In genomic region chr22:40147388-40148176, GRCh38 we compare ENCODE assay signal across 22 cellular contexts. TPM values are rescaled to one million over a fixed set of nuclear protein-coding genes. Genes with fewer than 3 reads are reported as not detected.
DNase-seq lines count a peak whose midpoint lies in the region; ATAC-seq, FAIRE-seq and TF ChIP-seq lines count a peak whose summit lies in the region.
"Had no signal": no experiment of that assay in that cellular context is flagged by ENCODE, and none has a peak within 500 bp of the region (broad histone marks: within the 10 kb centered on the region; RNA-seq: fewer than 3 reads in every experiment).

No MANE protein-coding gene starts in this region.

- no peaks in the 10 kb centered on the region for H4K20me1 ChIP-seq in H9 (ENCODE audit: control insufficient read depth, insufficient read depth, insufficient read length)

- H3K9ac ChIP-seq in H9 (ENCODE audit: extremely low read depth, insufficient read length, low read length) (no peak overlapping the region), kidney (ENCODE audit: low read length in 2 of 2) (no peak overlapping the region)

- H3K27me3 ChIP-seq in CD8-positive, alpha-beta T cell (ENCODE audit: insufficient read depth, low read length) = no peaks in the 10 kb centered on the region
- no peaks in the 10 kb centered on the region for H3K27me3 ChIP-seq in H9 (ENCODE audit: insufficient read depth, low read length)
- H3K27me3 ChIP-seq: dorsolateral prefrontal cortex, heart left ventricle, sigmoid colon, tibial nerve had no signal

- WGBS in H9 (ENCODE audit: extremely low coverage, insufficient read length, low lambda C conversion rate) = no CpG with 5 or more reads among the region's 10 CpGs

- no peak overlapping the region for H3K56ac ChIP-seq in H9 (ENCODE audit: insufficient read length, low read depth, low read length)

- no peak overlapping the region for H2BK20ac ChIP-seq in H9 (ENCODE audit: low read depth, low read length, poor library complexity, severe bottlenecking)

- H3K79me2 ChIP-seq in H9 (ENCODE audit: insufficient read depth, low read length) = no peaks in the 10 kb centered on the region

- H3K4me3 ChIP-seq in CD8-positive, alpha-beta T cell (ENCODE audit: low read depth, low read length) = no peak overlapping the region
- no peak overlapping the region for H3K4me3 ChIP-seq in kidney (ENCODE audit: low read length in 2 of 2)
- H3K4me3 ChIP-seq: dorsolateral prefrontal cortex, heart left ventricle, sigmoid colon, tibial nerve had no signal

- H2BK5ac ChIP-seq in H9 (ENCODE audit: insufficient read length, low read length) = no peak overlapping the region

- no peaks in the 10 kb centered on the region for H3K9me3 Mint-ChIP-seq in CD8-positive, alpha-beta T cell
- H3K9me3 Mint-ChIP-seq in H9 = no peaks in the 10 kb centered on the region
- no peaks in the 10 kb centered on the region for H3K9me3 Mint-ChIP-seq in central memory CD8-positive, alpha-beta T cell
- H3K9me3 Mint-ChIP-seq: activated naive CD4-positive, alpha-beta T cell treated with anti-CD3 and anti-CD28 coated beads, Interleukin-2, amount 50 U/mL, for 72 hours; HFFc6; immature natural killer cell had no signal

- H3K27ac ChIP-seq in CD8-positive, alpha-beta T cell (ENCODE audit: low read depth, low read length) = no peak overlapping the region
- H3K27ac ChIP-seq in H9 (ENCODE audit: insufficient read length, low read depth, low read length) = no peak overlapping the region
- no peak overlapping the region for H3K27ac ChIP-seq in kidney (ENCODE audit: low read depth in 2 of 2, low read length in 2 of 2)
- H3K27ac ChIP-seq: dorsolateral prefrontal cortex, heart left ventricle, sigmoid colon, tibial nerve had no signal

- H3K4me1 ChIP-seq in CD8-positive, alpha-beta T cell (ENCODE audit: insufficient read depth, low read length) = no peaks in the 10 kb centered on the region
- no peaks in the 10 kb centered on the region for H3K4me1 ChIP-seq in H9 (ENCODE audit: insufficient read depth, low read length)
- H3K4me1 ChIP-seq in kidney (ENCODE audit: control insufficient read depth in 1 of 2, insufficient read depth in 1 of 2, low read depth in 1 of 2, low read length in 2 of 2) = no peaks in the 10 kb centered on the region
- H3K4me1 ChIP-seq: heart left ventricle, sigmoid colon, tibial nerve had no signal

- no peak overlapping the region for H3K18ac ChIP-seq in H9 (ENCODE audit: insufficient read length, low read depth, low read length)

- H3K4ac ChIP-seq in H9 (ENCODE audit: low read depth, low read length) = no peak overlapping the region

- no peak overlapping the region for H2AFZ ChIP-seq in H9 (ENCODE audit: low read length)

- no peak for FAIRE-seq in kidney (lab: Jason Lieb, UNC)

- no peak overlapping the region for H3K23ac ChIP-seq in H9 (ENCODE audit: insufficient read length, low read depth, low read length)

- H4K8ac ChIP-seq in H9 (replicated peaks; ENCODE audit: insufficient read length, low read depth, low read length) = no peak overlapping the region

- H3K27me3 Mint-ChIP-seq in CD8-positive, alpha-beta T cell (ENCODE audit: low read depth) = no peaks in the 10 kb centered on the region
- H3K27me3 Mint-ChIP-seq in H9 (ENCODE audit: low read depth) = no peaks in the 10 kb centered on the region
- no peaks in the 10 kb centered on the region for H3K27me3 Mint-ChIP-seq in central memory CD8-positive, alpha-beta T cell

- H3K23me2 ChIP-seq in H9 (ENCODE audit: insufficient read length, low read depth, low read length, poor library complexity, severe bottlenecking) = no peaks in the 10 kb centered on the region

- no peak for TF ChIP-seq CTCF in CD8-positive, alpha-beta T cell (IDR thresholded peaks at IDR 0.05)
- peak; percentile 71 for TF ChIP-seq CTCF in H9 (conservative IDR thresholded peaks at IDR 0.05)
- no peak for TF ChIP-seq CTCF in kidney (IDR thresholded peaks at IDR 0.05; ENCODE audit: borderline replicate concordance, extremely low read depth, insufficient read depth)

- H2BK12ac ChIP-seq in H9 (ENCODE audit: insufficient read length, low read depth, low read length) = no peak overlapping the region

- H3K9me3 ChIP-seq in CD8-positive, alpha-beta T cell (ENCODE audit: low read length) = no peaks in the 10 kb centered on the region
- H3K9me3 ChIP-seq in H9 (ENCODE audit: control insufficient read depth, low read depth, low read length) (no peaks in the 10 kb centered on the region), kidney (ENCODE audit: control insufficient read depth in 1 of 2, low read length in 2 of 2) (no peaks in the 10 kb centered on the region)
- H3K9me3 ChIP-seq: heart left ventricle, sigmoid colon, tibial nerve had no signal

- no peak overlapping the region for H2BK15ac ChIP-seq in H9 (ENCODE audit: low read depth, low read length)

- POLR2A ChIA-PET in CD8-positive, alpha-beta T cell (lab: Charles Lee) = interaction anchor here (0.7 kb wide), 1 partner anchor 12 kb away, joined by 4 read pairs; no protein-coding TSS in a partner anchor

- ATAC-seq in CD8-positive, alpha-beta T cell = no peak
- ATAC-seq in central memory CD8-positive, alpha-beta T cell (replicated peaks; ENCODE audit: extremely low read depth, poor library complexity, severe bottlenecking) = no peak
- ATAC-seq in left colon (peak; percentile 94), GM18519 (IDR thresholded peaks at IDR 0.05; ENCODE audit: low FRiP score, unreplicated experiment) (no peak)
- ATAC-seq: activated naive CD4-positive, alpha-beta T cell treated with anti-CD3 and anti-CD28 coated beads, Interleukin-2, amount 50 U/mL, for 72 hours; heart left ventricle had no signal

- H3K36me3 ChIP-seq in CD8-positive, alpha-beta T cell (ENCODE audit: insufficient read depth, low read length) = no peaks in the 10 kb centered on the region
- no peaks in the 10 kb centered on the region for H3K36me3 ChIP-seq in kidney (ENCODE audit: control insufficient read depth in 1 of 2, insufficient read depth in 2 of 2, low read length in 2 of 2)
- H3K36me3 ChIP-seq: sigmoid colon had no signal

- H4K91ac ChIP-seq in H9 (ENCODE audit: insufficient read length, low read depth, low read length) = no peak overlapping the region

- H3K14ac ChIP-seq in H9 (ENCODE audit: insufficient read depth, low read length) = no peak overlapping the region

- H3K79me1 ChIP-seq in H9 (ENCODE audit: insufficient read depth, low read depth, low read length, poor library complexity, severe bottlenecking) = no peaks in the 10 kb centered on the region

- no peak overlapping the region for H3K4me2 ChIP-seq in H9 (ENCODE audit: insufficient read depth, insufficient read length, low read length)

- CTCF ChIA-PET in CD8-positive, alpha-beta T cell (lab: Charles Lee) = interaction anchor here (1.2 kb wide), 1 partner anchor 117 kb away, joined by 3 read pairs; no protein-coding TSS in a partner anchor

- H3K4me3 Mint-ChIP-seq in CD8-positive, alpha-beta T cell = no peak overlapping the region
- H3K4me3 Mint-ChIP-seq in H9 = no peak overlapping the region
- no peak overlapping the region for H3K4me3 Mint-ChIP-seq in central memory CD8-positive, alpha-beta T cell
- H3K4me3 Mint-ChIP-seq: HFFc6, immature natural killer cell had no signal

- no peak overlapping the region for H3T11ph ChIP-seq in H9 (ENCODE audit: low read length)

- intact Hi-C loops in CD8-positive, alpha-beta T cell (cut with DNase I, micrococcal nuclease) = no loop called here
- intact Hi-C loops in left colon (cut with DNase I, micrococcal nuclease) = loop anchor here in 1 of 2 donors (2.0 kb wide), 1 partner anchor 15 kb away; no protein-coding TSS in a partner anchor
- intact Hi-C loops in kidney (cut with DNase I) = no loop called here

- no peak overlapping the region for H2AK5ac ChIP-seq in H9 (ENCODE audit: insufficient read length, low read length)

- DNase-seq in CD8-positive, alpha-beta T cell = no peak
- DNase-seq in H9 = peak; percentile 62
- no peak for DNase-seq in central memory CD8-positive, alpha-beta T cell (ENCODE audit: low spot score in 2 of 2)
- DNase-seq in left colon = no peak
- DNase-seq in kidney = no peak
- DNase-seq in NCI-H2227 treated with DMSO at 0.1 percent for 48 hours (lab: John Stamatoyannopoulos, UW) = no peak
- DNase-seq: DMS 273 treated with DMSO at 0.1 percent for 48 hours; dorsolateral prefrontal cortex; heart left ventricle; HFFc6; immature natural killer cell; Karpas-422; NCI-H1048; NCI-H1694 treated with DMSO at 0.1 percent for 48 hours; NCI-H2171 treated with DMSO at 0.1 percent for 48 hours; NCI-H526; posterior cingulate gyrus; sigmoid colon; stimulated activated CD4-positive, alpha-beta T cell treated with anti-CD3 and anti-CD28 coated beads, Interleukin-15, amount 100 ng/mL, for 24 hours had no signal

- peaks cover 54% of the 10 kb centered on the region for H3K36me3 Mint-ChIP-seq in CD8-positive, alpha-beta T cell
- H3K36me3 Mint-ChIP-seq in H9 (ENCODE audit: insufficient read depth in 1 of 3, low read depth in 3 of 3) = peaks cover 0 to 3% (median 0%) of the 10 kb centered on the region in 3 experiments; a peak in 1 of 7 replicates
- peaks cover 30% of the 10 kb centered on the region for H3K36me3 Mint-ChIP-seq in central memory CD8-positive, alpha-beta T cell (ENCODE audit: insufficient read depth)
- H3K36me3 Mint-ChIP-seq: activated naive CD4-positive, alpha-beta T cell treated with anti-CD3 and anti-CD28 coated beads, Interleukin-2, amount 50 U/mL, for 72 hours had no signal

- H4K5ac ChIP-seq in H9 (ENCODE audit: insufficient read length, low read depth, low read length) = no peak overlapping the region

- peak overlapping the region; percentile 4 for H3K27ac Mint-ChIP-seq in CD8-positive, alpha-beta T cell
- H3K27ac Mint-ChIP-seq in H9 = no peak overlapping the region
- peak overlapping the region; percentile 22 for H3K27ac Mint-ChIP-seq in central memory CD8-positive, alpha-beta T cell (ENCODE audit: low read depth)
- H3K27ac Mint-ChIP-seq: HFFc6 had no signal

- H2BK120ac ChIP-seq in H9 (ENCODE audit: low read depth, low read length, poor library complexity, severe bottlenecking) = no peak overlapping the region

- H3K4me1 Mint-ChIP-seq in CD8-positive, alpha-beta T cell (ENCODE audit: low read depth) = peaks cover 11% of the 10 kb centered on the region
- H3K4me1 Mint-ChIP-seq in H9 = no peaks in the 10 kb centered on the region
- peaks cover 17% of the 10 kb centered on the region for H3K4me1 Mint-ChIP-seq in central memory CD8-positive, alpha-beta T cell

RNA-seq across cellular contexts. Expression of gene TNRC6B, which starts 30.1 kb away (rescaled TPM):
- 100 to 1,000 TPM in 1 of 2 experiments, 10 to 100 TPM in 1; 85.3 to 106 TPM for total RNA-seq in CD8-positive, alpha-beta T cell
- total RNA-seq in H9 (2021) (53.5 and 58.1 TPM in 2 replicates), left colon (10 to 100 TPM; 50.9 to 51.0 TPM), kidney (63.2 TPM)
- polyA plus RNA-seq in kidney (ENCODE audit: insufficient read depth, low read depth, low replicate concordance) = 2.7 TPM

Comparison
In these comparisons a context has a peak if more than half of its experiments do, and no peak if none do; other contexts are left out.
1. H3K27ac Mint-ChIP-seq: peak in CD8-positive, alpha-beta T cell (single experiment) and central memory CD8-positive, alpha-beta T cell (single experiment); none in H9 (0 of 3).